Comparison of ENCODE assay signal across 23 cellular contexts in genomic region chr18:3658529-3658928, GRCh38.
A peak's percentile ranks its signal among the peaks of the same experiment; 100 is the strongest.
DNase-seq lines count a peak whose midpoint lies in the region; ATAC-seq, FAIRE-seq and TF ChIP-seq lines count a peak whose summit lies in the region.
"Had no signal": no experiment of that assay in that cellular context is flagged by ENCODE, and none has a peak within 500 bp of the region (broad histone marks: within the 10 kb centered on the region; RNA-seq: fewer than 3 reads in every experiment).

No MANE protein-coding gene starts in this region.

- H3K9me3 ChIP-seq in A549 (peaks cover 18% of the 10 kb centered on the region), PC-9 (ENCODE audit: insufficient read depth, low read depth) (0 out of 2 replicates have a peak, but pooled peaks cover 4% of the 10 kb centered on the region)
- H3K9me3 ChIP-seq: Peyer's patch had no signal

- CTCF ChIA-PET in A549 (lab: Yijun Ruan, JAX) (interaction anchor here (1.2 kb wide), 1 partner anchor 211 kb away, joined by 3 read pairs; no protein-coding TSS in a partner anchor), PC-9 (lab: Charles Lee) (interaction anchor here (0.6 kb wide), 1 partner anchor 593 kb away, joined by 5 read pairs; no protein-coding TSS in a partner anchor)

- POLR2A ChIA-PET in A549 (lab: Yijun Ruan, JAX) (no interaction called here), PC-9 (lab: Charles Lee; ENCODE audit: unreplicated experiment) (no interaction called here)

- TF ChIP-seq POLR2A in A549 (IDR thresholded peaks at IDR 0.05; ENCODE audit: low read length), result no peak

- peaks cover 6% of the 10 kb centered on the region for H3K27me3 Mint-ChIP-seq in GM23338 (ENCODE audit: insufficient read depth, low read depth, poor library complexity)
- H3K27me3 Mint-ChIP-seq in dendritic cell treated with granulocyte-macrophage colony-stimulating factor and Interleukin-4, amounts not matched to agents 40 ng/mL and 50 ng/mL, for 4 days, result no peaks in the 10 kb centered on the region
- H3K27me3 Mint-ChIP-seq in stimulated activated naive B cell treated with anti-CD40 and anti-IgM and Interleukin-4, amounts not matched to agents 10 μg/mL and 1 μg/mL and 100 μg/mL, for 72 hours, result peaks cover 0 to 5% of the 10 kb centered on the region in 2 donors

- peaks cover 15% of the 10 kb centered on the region; the same call in 2 of the 3 replicates for H3K9me3 Mint-ChIP-seq in GM23338
- no peaks in the 10 kb centered on the region for H3K9me3 Mint-ChIP-seq in dendritic cell treated with granulocyte-macrophage colony-stimulating factor and Interleukin-4, amounts not matched to agents 40 ng/mL and 50 ng/mL, for 4 days
- H3K9me3 Mint-ChIP-seq in stimulated activated naive B cell treated with anti-CD40 and anti-IgM and Interleukin-4, amounts not matched to agents 10 μg/mL and 1 μg/mL and 100 μg/mL, for 72 hours, result peaks cover 0 to 2% of the 10 kb centered on the region in 2 donors
- H3K9me3 Mint-ChIP-seq: CD4-positive, alpha-beta memory T cell had no signal

- no peaks in the 10 kb centered on the region for H3K79me2 ChIP-seq in GM23338 (replicated peaks; ENCODE audit: insufficient read depth)
- H3K79me2 ChIP-seq in PC-9 (ENCODE audit: low read depth), result peaks cover 27% of the 10 kb centered on the region

- H4K20me1 ChIP-seq in GM23338 (replicated peaks; ENCODE audit: insufficient read depth), result no peaks in the 10 kb centered on the region
- H4K20me1 ChIP-seq in PC-9 (ENCODE audit: insufficient read depth), result no peaks in the 10 kb centered on the region

- H3K27ac ChIP-seq in A549, result peak overlapping the region; percentile 15 to 72
- 0 out of 2 replicates have a peak overlapping the region, but pooled peaks have one; percentile 2 for H3K27ac ChIP-seq in GM23338 (ENCODE audit: low read depth)
- 0 out of 2 replicates have a peak overlapping the region, but pooled peaks have one; percentile 5 for H3K27ac ChIP-seq in PC-9
- H3K27ac ChIP-seq: Peyer's patch had no signal

- H3K9me2 ChIP-seq in GM23338 (ENCODE audit: insufficient read depth) (no peaks in the 10 kb centered on the region), PC-9 (ENCODE audit: insufficient read depth) (no peaks in the 10 kb centered on the region)

- no peak for FAIRE-seq in A549 (lab: Jason Lieb, UNC)
- FAIRE-seq: GM12891, H1 had no signal

- H3F3A ChIP-seq in GM23338 (replicated peaks; ENCODE audit: low read depth) (peaks cover 12% of the 10 kb centered on the region), PC-9 (ENCODE audit: insufficient read depth, low read depth) (peaks cover 20% of the 10 kb centered on the region)

- H3K4me1 ChIP-seq in A549 (peaks cover 25% of the 10 kb centered on the region), GM23338 (ENCODE audit: insufficient read depth) (peaks cover 18% of the 10 kb centered on the region), PC-9 (replicated peaks; ENCODE audit: insufficient read depth) (peaks cover 31% of the 10 kb centered on the region)

- peaks cover 20% of the 10 kb centered on the region for H3K36me3 Mint-ChIP-seq in GM23338 (ENCODE audit: low read depth)
- H3K36me3 Mint-ChIP-seq in dendritic cell treated with granulocyte-macrophage colony-stimulating factor and Interleukin-4, amounts not matched to agents 40 ng/mL and 50 ng/mL, for 4 days (ENCODE audit: low read depth), result no peaks in the 10 kb centered on the region
- no peaks in the 10 kb centered on the region for H3K36me3 Mint-ChIP-seq in stimulated activated naive B cell treated with anti-CD40 and anti-IgM and Interleukin-4, amounts not matched to agents 10 μg/mL and 1 μg/mL and 100 μg/mL, for 72 hours
- H3K36me3 Mint-ChIP-seq: CD4-positive, alpha-beta memory T cell had no signal

- 86% methylated on average over 1 of the region's 1 CpG for WGBS in A549 (ENCODE audit: missing lambda C conversion rate)

- DNase-seq in A549 (ENCODE audit: low read depth in 1 of 2, low spot score in 1 of 2), result no peak
- DNase-seq in GM23338 (ENCODE audit: low spot score), result no peak
- no peak for DNase-seq in PC-9
- DNase-seq in HCEC 1CT, result no peak
- no peak for DNase-seq in ecto neural progenitor cell (ENCODE audit: low spot score)
- no peak for DNase-seq in stimulated activated naive B cell treated with anti-CD40 and anti-IgM and Interleukin-4, amounts not matched to agents 10 μg/mL and 1 μg/mL and 100 μg/mL, for 72 hours
- no peak for DNase-seq in AML-193 (lab: John Stamatoyannopoulos, UW)
- DNase-seq: C1 segment of cervical spinal cord; Caco-2; CD4-positive, alpha-beta memory T cell; DMS 273 treated with DMSO at 0.1 percent for 48 hours; DMS79; EL; KG1; MG63; NCI-H2029 treated with DMSO at 0.1 percent for 48 hours; NCI-H2227 treated with DMSO at 0.1 percent for 48 hours; NCI-H526 treated with DMSO at 0.1 percent for 48 hours; Peyer's patch; SHP77 treated with DMSO at 0.1 percent for 48 hours had no signal

- H3K4me3 Mint-ChIP-seq in GM23338, result no peak overlapping the region
- H3K4me3 Mint-ChIP-seq in dendritic cell treated with granulocyte-macrophage colony-stimulating factor and Interleukin-4, amounts not matched to agents 40 ng/mL and 50 ng/mL, for 4 days, result no peak overlapping the region
- H3K4me3 Mint-ChIP-seq in stimulated activated naive B cell treated with anti-CD40 and anti-IgM and Interleukin-4, amounts not matched to agents 10 μg/mL and 1 μg/mL and 100 μg/mL, for 72 hours, result no peak overlapping the region
- H3K4me3 Mint-ChIP-seq: CD4-positive, alpha-beta memory T cell had no signal

- no peak for TF ChIP-seq RAD21 in A549 (conservative IDR thresholded peaks at IDR 0.05 in 1 of 2, IDR thresholded peaks at IDR 0.05 in 1 of 2)

- TF ChIP-seq EP300 in A549 (IDR thresholded peaks at IDR 0.05), result no peak

- peaks cover 25% of the 10 kb centered on the region for H3K4me1 Mint-ChIP-seq in GM23338
- peaks cover 48% of the 10 kb centered on the region for H3K4me1 Mint-ChIP-seq in dendritic cell treated with granulocyte-macrophage colony-stimulating factor and Interleukin-4, amounts not matched to agents 40 ng/mL and 50 ng/mL, for 4 days (ENCODE audit: low read depth)
- H3K4me1 Mint-ChIP-seq in stimulated activated naive B cell treated with anti-CD40 and anti-IgM and Interleukin-4, amounts not matched to agents 10 μg/mL and 1 μg/mL and 100 μg/mL, for 72 hours, result peaks cover 10 to 31% of the 10 kb centered on the region in 2 donors
- H3K4me1 Mint-ChIP-seq: CD4-positive, alpha-beta memory T cell had no signal

- H3K36me3 ChIP-seq in GM23338 (ENCODE audit: insufficient read depth) (no peaks in the 10 kb centered on the region), PC-9 (ENCODE audit: low read depth) (no peaks in the 10 kb centered on the region)
- H3K36me3 ChIP-seq: MG63, Peyer's patch had no signal

- intact Hi-C loops in PC-9 (cut with micrococcal nuclease; ENCODE audit: unreplicated experiment), result no loop called here
- intact Hi-C loops in dendritic cell treated with granulocyte-macrophage colony-stimulating factor and Interleukin-4, amounts not matched to agents 40 ng/mL and 50 ng/mL, for 4 days (cut with micrococcal nuclease), result no loop called here

- no peak overlapping the region for H2AFZ ChIP-seq in GM23338
- H2AFZ ChIP-seq in PC-9, result no peak overlapping the region

- no TSS peak for BruUV-seq in PC-9 (replicated peaks; lab: Mats Ljungman, UMichigan)

- H3K4me2 ChIP-seq in A549, result no peak overlapping the region
- no peak overlapping the region for H3K4me2 ChIP-seq in GM23338
- H3K4me2 ChIP-seq in PC-9, result no peak overlapping the region

- H3K4me3 ChIP-seq in A549, result no peak overlapping the region
- no peak overlapping the region for H3K4me3 ChIP-seq in GM23338
- no peak overlapping the region for H3K4me3 ChIP-seq in PC-9
- H3K4me3 ChIP-seq: MG63, Peyer's patch had no signal

- TF ChIP-seq CTCF in A549 (IDR thresholded peaks at IDR 0.05) (no peak), GM23338 (conservative IDR thresholded peaks at IDR 0.05; ENCODE audit: low read depth in 2 of 2) (no peak), PC-9 (conservative IDR thresholded peaks at IDR 0.05) (no peak)

- no peak overlapping the region for H3K27ac Mint-ChIP-seq in GM23338
- H3K27ac Mint-ChIP-seq in dendritic cell treated with granulocyte-macrophage colony-stimulating factor and Interleukin-4, amounts not matched to agents 40 ng/mL and 50 ng/mL, for 4 days, result peak overlapping the region; percentile 42
- no peak overlapping the region for H3K27ac Mint-ChIP-seq in stimulated activated naive B cell treated with anti-CD40 and anti-IgM and Interleukin-4, amounts not matched to agents 10 μg/mL and 1 μg/mL and 100 μg/mL, for 72 hours
- H3K27ac Mint-ChIP-seq: CD4-positive, alpha-beta memory T cell had no signal

- no peaks in the 10 kb centered on the region for H3K27me3 ChIP-seq in GM23338 (ENCODE audit: insufficient read depth)
- H3K27me3 ChIP-seq in PC-9 (ENCODE audit: insufficient read depth, low read depth), result no peaks in the 10 kb centered on the region
- H3K27me3 ChIP-seq: MG63, Peyer's patch had no signal

- ATAC-seq in A549, result no peak
- no peak for ATAC-seq in GM23338
- no peak for ATAC-seq in stimulated activated naive B cell treated with anti-CD40 and anti-IgM and Interleukin-4, amounts not matched to agents 10 μg/mL and 1 μg/mL and 100 μg/mL, for 72 hours (replicated peaks)

TF ChIP-seq in A549, 52 proteins besides CTCF, POLR2A, EP300 and RAD21:
- TF ChIP-seq MAFK (IDR thresholded peaks at IDR 0.05; ENCODE audit: partially characterized antibody), result peak; percentile 34
- TF ChIP-seq ZNF302 (CRISPR knock-in tag; IDR thresholded peaks at IDR 0.05), result no peak
